Comparison of ENCODE assay signal across 16 cellular contexts in the genomic region with DNA sequence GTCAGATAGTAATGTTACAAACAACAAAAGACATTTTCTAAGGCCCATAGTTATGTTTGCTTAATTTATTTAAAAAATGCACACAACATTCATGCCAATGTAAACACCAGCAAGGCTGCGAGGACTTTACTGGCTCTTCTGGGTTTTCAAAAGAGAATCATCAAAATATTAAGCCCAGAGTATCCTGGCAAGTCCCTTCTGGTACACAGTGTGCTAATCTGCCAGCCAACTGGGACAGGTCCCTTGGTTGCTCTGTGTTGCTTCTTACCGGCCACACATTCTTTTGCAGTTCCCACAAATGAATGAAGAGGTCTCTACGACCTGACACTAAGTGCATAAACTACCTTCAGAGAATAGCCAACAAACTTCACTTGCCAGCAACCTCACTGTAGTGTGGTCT. TPM values are rescaled to one million over a fixed set of nuclear protein-coding genes. Genes with fewer than 3 reads are reported as not detected.
DNase-seq lines count a peak whose midpoint lies in the region; ATAC-seq and TF ChIP-seq lines count a peak whose summit lies in the region.
"Had no signal": no experiment of that assay in that cellular context is flagged by ENCODE, and none has a peak within 500 bp of the region (broad histone marks: within the 10 kb centered on the region; RNA-seq: fewer than 3 reads in every experiment).

No MANE protein-coding gene starts in this region.

- H3K36me3 Mint-ChIP-seq in endodermal cell (ENCODE audit: low read depth): no peaks in the 10 kb centered on the region
- peaks cover 0 to 46% (median 0%) of the 10 kb centered on the region in 3 donors for H3K36me3 Mint-ChIP-seq in naive thymus-derived CD8-positive, alpha-beta T cell
- peaks cover 14% of the 10 kb centered on the region for H3K36me3 Mint-ChIP-seq in stimulated activated memory B cell treated with anti-CD40 and anti-IgM and Interleukin-4, amounts not matched to agents 10 μg/mL and 1 μg/mL and 100 μg/mL, for 72 hours

- POLR2A ChIA-PET in naive thymus-derived CD8-positive, alpha-beta T cell (lab: Charles Lee): no interaction called here

- H3K9ac ChIP-seq in endodermal cell (ENCODE audit: extremely low read depth, low read length, poor library complexity, severe bottlenecking): no peak overlapping the region

- no peak overlapping the region for H3K27ac Mint-ChIP-seq in endodermal cell
- peak overlapping the region in 1 of 10 donors; percentile 47 for H3K27ac Mint-ChIP-seq in naive thymus-derived CD8-positive, alpha-beta T cell
- H3K27ac Mint-ChIP-seq in stimulated activated memory B cell treated with anti-CD40 and anti-IgM and Interleukin-4, amounts not matched to agents 10 μg/mL and 1 μg/mL and 100 μg/mL, for 72 hours: no peak overlapping the region
- H3K27ac Mint-ChIP-seq: activated B cell treated with CpG ODN at 0.5 μM for 24 hours; activated naive CD8-positive, alpha-beta T cell treated with anti-CD3 and anti-CD28 coated beads, Interleukin-2, amount 10 ng/mL, durations not matched to agents 7 days and 5 days; dendritic cell treated with granulocyte-macrophage colony-stimulating factor and Interleukin-4, amounts not matched to agents 40 ng/mL and 50 ng/mL, for 4 days; progenitor cell of endocrine pancreas had no signal

- DNase-seq in NCI-H2196 (lab: John Stamatoyannopoulos, UW; ENCODE audit: unreplicated experiment) (peak; percentile 14), NCI-H2196 treated with DMSO at 0.1 percent for 48 hours (lab: John Stamatoyannopoulos, UW; ENCODE audit: unreplicated experiment) (no peak), endodermal cell (peak; percentile 20), right lobe of liver (no peak), thyroid gland (peak; percentile 40 to 47), BE2C (no peak)
- no peak for DNase-seq in naive thymus-derived CD8-positive, alpha-beta T cell
- DNase-seq: 8988T; activated B cell treated with CpG ODN at 0.5 μM for 24 hours; activated CD8-positive, alpha-beta memory T cell treated with anti-CD3 and anti-CD28 coated beads, Interleukin-2, amount 50 U/mL, for 4 hours; activated naive CD8-positive, alpha-beta T cell treated with anti-CD3 and anti-CD28 coated beads, Interleukin-2, amount 10 ng/mL, durations not matched to agents 7 days and 5 days; NCI-H1105 treated with DMSO at 0.1 percent for 48 hours; stimulated activated CD4-positive, alpha-beta T cell treated with anti-CD3 and anti-CD28 coated beads, Interleukin-2, amount 100 ng/mL, for 48 hours had no signal

- 85 to 100% methylated on average over 1 to 3 of the region's 3 CpGs for WGBS in endodermal cell (ENCODE audit: insufficient coverage in 1 of 2, insufficient read length in 1 of 2), 2 experiments
- WGBS in right lobe of liver (ENCODE audit: insufficient coverage, low coverage, low lambda C conversion rate, missing lambda C conversion rate): 24% methylated on average over 3 of the region's 3 CpGs
- WGBS in thyroid gland, 2 donors: 47 to 51% methylated on average over 3 of the region's 3 CpGs

- H3K4me1 ChIP-seq in endodermal cell (ENCODE audit: control insufficient read depth, insufficient read depth, low read length) (peaks cover 13% of the 10 kb centered on the region), right lobe of liver (peaks cover 0 to 44% (median 20%) of the 10 kb centered on the region in 4 donors), thyroid gland (peaks cover 26 to 37% of the 10 kb centered on the region in 2 donors), BE2C (no peaks in the 10 kb centered on the region)

- H3K27ac ChIP-seq in endodermal cell (ENCODE audit: low read depth, low read length) (no peak overlapping the region), right lobe of liver (peak overlapping the region in 1 of 3 donors; percentile 12), thyroid gland (peak overlapping the region in 1 of 3 donors; percentile 51)

- no peak for TF ChIP-seq CTCF in endodermal cell (conservative IDR thresholded peaks at IDR 0.05)
- TF ChIP-seq CTCF in right lobe of liver (IDR thresholded peaks at IDR 0.05): no peak
- no peak for TF ChIP-seq CTCF in thyroid gland (IDR thresholded peaks at IDR 0.05)
- no peak for TF ChIP-seq CTCF in BE2C (IDR thresholded peaks at IDR 0.05; ENCODE audit: low read depth, low read length)

- no peak overlapping the region for H3K4me3 ChIP-seq in endodermal cell (ENCODE audit: low read length)
- H3K4me3 ChIP-seq in right lobe of liver: no peak overlapping the region
- no peak overlapping the region for H3K4me3 ChIP-seq in thyroid gland (replicated peaks in 1 of 3)
- no peak overlapping the region for H3K4me3 ChIP-seq in BE2C (ENCODE audit: low read depth, low read length)

- H3K27me3 ChIP-seq in endodermal cell (ENCODE audit: control insufficient read depth, insufficient read depth, low read length, poor library complexity, severe bottlenecking) (peaks cover 36% of the 10 kb centered on the region), right lobe of liver (no peaks in the 10 kb centered on the region), thyroid gland (no peaks in the 10 kb centered on the region), BE2C (no peaks in the 10 kb centered on the region)

- H3K36me3 ChIP-seq in endodermal cell (ENCODE audit: control insufficient read depth, insufficient read depth, low read length) (no peaks in the 10 kb centered on the region), right lobe of liver (peaks cover 0 to 2% (median 0%) of the 10 kb centered on the region in 4 donors), thyroid gland (no peaks in the 10 kb centered on the region), BE2C (no peaks in the 10 kb centered on the region; the same call in 1 of the 2 replicates)

- H3K9me3 Mint-ChIP-seq in endodermal cell: no peaks in the 10 kb centered on the region
- H3K9me3 Mint-ChIP-seq in naive thymus-derived CD8-positive, alpha-beta T cell: no peaks in the 10 kb centered on the region
- H3K9me3 Mint-ChIP-seq in stimulated activated memory B cell treated with anti-CD40 and anti-IgM and Interleukin-4, amounts not matched to agents 10 μg/mL and 1 μg/mL and 100 μg/mL, for 72 hours: no peaks in the 10 kb centered on the region
- H3K9me3 Mint-ChIP-seq: activated B cell treated with CpG ODN at 0.5 μM for 24 hours; activated naive CD8-positive, alpha-beta T cell treated with anti-CD3 and anti-CD28 coated beads, Interleukin-2, amount 10 ng/mL, durations not matched to agents 7 days and 5 days; dendritic cell treated with granulocyte-macrophage colony-stimulating factor and Interleukin-4, amounts not matched to agents 40 ng/mL and 50 ng/mL, for 4 days had no signal

- peaks cover 41% of the 10 kb centered on the region for H3K4me1 Mint-ChIP-seq in endodermal cell
- peaks cover 24 to 71% (median 49%) of the 10 kb centered on the region in 4 donors for H3K4me1 Mint-ChIP-seq in naive thymus-derived CD8-positive, alpha-beta T cell
- peaks cover 37% of the 10 kb centered on the region for H3K4me1 Mint-ChIP-seq in stimulated activated memory B cell treated with anti-CD40 and anti-IgM and Interleukin-4, amounts not matched to agents 10 μg/mL and 1 μg/mL and 100 μg/mL, for 72 hours

- no peak overlapping the region for H3K4me3 Mint-ChIP-seq in endodermal cell
- no peak overlapping the region for H3K4me3 Mint-ChIP-seq in naive thymus-derived CD8-positive, alpha-beta T cell
- no peak overlapping the region for H3K4me3 Mint-ChIP-seq in stimulated activated memory B cell treated with anti-CD40 and anti-IgM and Interleukin-4, amounts not matched to agents 10 μg/mL and 1 μg/mL and 100 μg/mL, for 72 hours
- H3K4me3 Mint-ChIP-seq: activated B cell treated with CpG ODN at 0.5 μM for 24 hours; activated naive CD8-positive, alpha-beta T cell treated with anti-CD3 and anti-CD28 coated beads, Interleukin-2, amount 10 ng/mL, durations not matched to agents 7 days and 5 days; dendritic cell treated with granulocyte-macrophage colony-stimulating factor and Interleukin-4, amounts not matched to agents 40 ng/mL and 50 ng/mL, for 4 days had no signal

- H3K9me3 ChIP-seq in endodermal cell (ENCODE audit: control insufficient read depth, low read length) (no peaks in the 10 kb centered on the region), right lobe of liver (no peaks in the 10 kb centered on the region), thyroid gland (no peaks in the 10 kb centered on the region), BE2C (no peaks in the 10 kb centered on the region)

- intact Hi-C loops in right lobe of liver (cut with DNase I) (no loop called here), thyroid gland (cut with DNase I) (no loop called here)

- TF ChIP-seq POLR2A in right lobe of liver (IDR thresholded peaks at IDR 0.05) (no peak), thyroid gland (IDR thresholded peaks at IDR 0.05) (no peak)

- peak; percentile 5 to 52 (median 34) for ATAC-seq in right lobe of liver
- ATAC-seq in naive thymus-derived CD8-positive, alpha-beta T cell: no peak
- no peak for ATAC-seq in stimulated activated memory B cell treated with anti-CD40 and anti-IgM and Interleukin-4, amounts not matched to agents 10 μg/mL and 1 μg/mL and 100 μg/mL, for 72 hours

- H3K27me3 Mint-ChIP-seq in endodermal cell (ENCODE audit: insufficient read depth): peaks cover 2% of the 10 kb centered on the region
- no peaks in the 10 kb centered on the region for H3K27me3 Mint-ChIP-seq in naive thymus-derived CD8-positive, alpha-beta T cell
- no peaks in the 10 kb centered on the region for H3K27me3 Mint-ChIP-seq in stimulated activated memory B cell treated with anti-CD40 and anti-IgM and Interleukin-4, amounts not matched to agents 10 μg/mL and 1 μg/mL and 100 μg/mL, for 72 hours
- H3K27me3 Mint-ChIP-seq: activated B cell treated with CpG ODN at 0.5 μM for 24 hours; activated naive CD8-positive, alpha-beta T cell treated with anti-CD3 and anti-CD28 coated beads, Interleukin-2, amount 10 ng/mL, durations not matched to agents 7 days and 5 days; dendritic cell treated with granulocyte-macrophage colony-stimulating factor and Interleukin-4, amounts not matched to agents 40 ng/mL and 50 ng/mL, for 4 days had no signal

RNA-seq across cellular contexts. Expression of gene SPDEF, which starts 42.6 kb away (rescaled TPM):
- 1 to 10 TPM; 1.1 to 2.6 TPM for total RNA-seq in endodermal cell
- polyA plus RNA-seq in endodermal cell (2013, experiment 1 of 2): 0.57 TPM
- 0.25 TPM for polyA plus RNA-seq in endodermal cell (2013, experiment 2 of 2)
- total RNA-seq in right lobe of liver: not detected
- total RNA-seq in thyroid gland: not detected
- not detected for total RNA-seq in naive thymus-derived CD8-positive, alpha-beta T cell
- not detected for polyA plus RNA-seq in naive thymus-derived CD8-positive, alpha-beta T cell
- polyA plus RNA-seq in BE2C (2012; ENCODE audit: insufficient read depth, insufficient read length, low read depth): not detected
- total RNA-seq: activated naive CD8-positive, alpha-beta T cell treated with anti-CD3 and anti-CD28 coated beads, Interleukin-2, amount 10 ng/mL, durations not matched to agents 7 days and 5 days had no signal

Comparison
In these comparisons a context has a peak if more than half of its experiments do, and no peak if none do; other contexts are left out.
1. DNase-seq: peak in NCI-H2196 (single experiment), endodermal cell (single experiment) and thyroid gland (2 of 2); none in NCI-H2196 treated with DMSO at 0.1 percent for 48 hours (single experiment), right lobe of liver (0 of 3), naive thymus-derived CD8-positive, alpha-beta T cell (0 of 10) and BE2C (single experiment).
2. ATAC-seq: peak in right lobe of liver (4 of 4); none in naive thymus-derived CD8-positive, alpha-beta T cell (0 of 2) and stimulated activated memory B cell treated with anti-CD40 and anti-IgM and Interleukin-4, amounts not matched to agents 10 μg/mL and 1 μg/mL and 100 μg/mL, for 72 hours (single experiment).